8 cellular contexts compared by ENCODE assay signal in genomic region chr11:125887373-125888324, GRCh38. TPM values are rescaled to one million over a fixed set of nuclear protein-coding genes. Genes with fewer than 3 reads are reported as not detected.
A peak's percentile ranks its signal among the peaks of the same experiment; 100 is the strongest.
DNase-seq lines count a peak whose midpoint lies in the region; ATAC-seq and TF ChIP-seq lines count a peak whose summit lies in the region.

Gene HYLS1, plus strand, starts transcription at chr11:125887668. Its CDS starts 11,701 bp downstream, at chr11:125899369.

- intact Hi-C loops in dorsolateral prefrontal cortex (cut with DNase I): loop anchor here (2.0 to 10.0 kb wide), 4 partner anchors 15 to 935 kb away; partner anchors contain the start of genes CHEK1 (in 2 of the 2), CCDC15 (in 1 of the 2), FEZ1 (in 1 of the 2) and PUS3 (in 1 of the 2)

- peak; percentile 97 for DNase-seq in NCI-H69 (lab: John Stamatoyannopoulos, UW)
- peak; percentile 97 to 98 for DNase-seq in activated CD4-positive, alpha-beta T cell treated with anti-CD3 and anti-CD28 coated beads, Interleukin-2, amount 50 U/mL, for 48 hours
- DNase-seq in dorsolateral prefrontal cortex: peak; percentile 85 to 96 (median 94)
- peak; percentile 96 for DNase-seq in stimulated activated CD4-positive, alpha-beta T cell treated with anti-CD3 and anti-CD28 coated beads, Interleukin-4, amount 100 ng/mL, for 24 hours

- TF ChIP-seq RAD21 in liver (IDR thresholded peaks at IDR 0.05): no peak

- H3K27me3 ChIP-seq in dorsolateral prefrontal cortex: no peaks in the 10 kb centered on the region
- no peaks in the 10 kb centered on the region for H3K27me3 ChIP-seq in liver (ENCODE audit: control insufficient read depth in 4 of 4, insufficient read depth in 4 of 4, low read length in 3 of 4)

- H3K36me3 ChIP-seq in liver (ENCODE audit: control insufficient read depth in 4 of 4, insufficient read depth in 3 of 4, low read depth in 1 of 4, low read length in 3 of 4): no peaks in the 10 kb centered on the region

- peaks cover 4 to 23% (median 10%) of the 10 kb centered on the region in 4 donors for H3K4me1 ChIP-seq in liver (ENCODE audit: control insufficient read depth in 4 of 4, insufficient read depth in 4 of 4, low read length in 3 of 4)

- H3K4me3 ChIP-seq in dorsolateral prefrontal cortex (peak within 1 kb of the TSS; percentile 76 to 99 (median 92)), liver (ENCODE audit: low read depth in 1 of 3, low read length in 3 of 3) (peak within 1 kb of the TSS; percentile 74 to 94 (median 93))

- peak within 1 kb of the TSS; percentile 88 for H3K27ac ChIP-seq in C4-2B
- peak within 1 kb of the TSS; percentile 57 to 99 (median 95) for H3K27ac ChIP-seq in dorsolateral prefrontal cortex
- peak within 1 kb of the TSS; percentile 90 to 94 for H3K27ac ChIP-seq in liver (ENCODE audit: low read depth in 1 of 2, low read length in 2 of 2)

- peak; percentile 95 for ATAC-seq in GM19324 (IDR thresholded peaks at IDR 0.05; ENCODE audit: low FRiP score, unreplicated experiment)
- peak; percentile 81 for ATAC-seq in HG03460 (IDR thresholded peaks at IDR 0.05; ENCODE audit: unreplicated experiment)

- TF ChIP-seq CTCF in C4-2B (conservative IDR thresholded peaks at IDR 0.05): peak; percentile 35
- peak in 49 of 56 donors; percentile 7 to 60 (median 39) for TF ChIP-seq CTCF in dorsolateral prefrontal cortex (IDR thresholded peaks at IDR 0.05 in 54 of 56, conservative IDR thresholded peaks at IDR 0.05 in 2 of 56; ENCODE audit: low read depth in 1 of 56, partially characterized antibody in 56 of 56)
- no peak for TF ChIP-seq CTCF in liver (IDR thresholded peaks at IDR 0.05; ENCODE audit: low read depth, low read length, missing input control)

- peak within 1 kb of the TSS; percentile 22 to 41 for H3K9ac ChIP-seq in liver (ENCODE audit: low read depth in 1 of 2, low read length in 2 of 2)

- H3K9me3 ChIP-seq in liver (ENCODE audit: control insufficient read depth in 4 of 4, low read length in 3 of 4): no peaks in the 10 kb centered on the region

- WGBS in liver: under 1% methylated on average over 91 of the region's 91 CpGs

TF ChIP-seq in liver, 16 proteins besides CTCF, POLR2A, EP300 and RAD21:
- TF ChIP-seq RXRA (IDR thresholded peaks at IDR 0.05) (peak; percentile 35 to 69), TAF1 (conservative IDR thresholded peaks at IDR 0.05) (peak; percentile 47), ATF3 (IDR thresholded peaks at IDR 0.05) (no peak), HNF4A (conservative IDR thresholded peaks at IDR 0.05) (peak in 1 of 2 donors; percentile 52), FOXA1 (IDR thresholded peaks at IDR 0.05) (no peak), MAX (IDR thresholded peaks at IDR 0.05) (peak; percentile 89), FOXA2 (IDR thresholded peaks at IDR 0.05) (no peak), NR2F2 (IDR thresholded peaks at IDR 0.05) (peak; percentile 50), SP1 (IDR thresholded peaks at IDR 0.05) (peak; percentile 71), HNF4G (IDR thresholded peaks at IDR 0.05) (no peak), YY1 (IDR thresholded peaks at IDR 0.05) (peak; percentile 53), GABPA (IDR thresholded peaks at IDR 0.05 in 1 of 2, conservative IDR thresholded peaks at IDR 0.05 in 1 of 2) (peak in 1 of 2 donors; percentile 45), ZBTB33 (IDR thresholded peaks at IDR 0.05) (no peak), REST (IDR thresholded peaks at IDR 0.05) (peak; percentile 46)

RNA-seq across cellular contexts. Expression of gene HYLS1, which starts in this region (rescaled TPM):
- total RNA-seq in dorsolateral prefrontal cortex (10 to 100 TPM in 39 of 120 experiments, 1 to 10 TPM in 81; 4.1 to 13.5 (median 9.1) TPM), liver (1 to 10 TPM; 2.7 to 4.9 TPM)
- polyA plus RNA-seq in liver: 1 to 10 TPM; 1.9 to 4.8 TPM

Comparison
In these comparisons a context has a peak if more than half of its experiments do, and no peak if none do; other contexts are left out.
1. Peak in every context shown above with its lines: DNase-seq, ATAC-seq, H3K4me3 ChIP-seq and H3K27ac ChIP-seq.